Comparison of ENCODE assay signal across 8 cellular contexts in the genomic region with DNA sequence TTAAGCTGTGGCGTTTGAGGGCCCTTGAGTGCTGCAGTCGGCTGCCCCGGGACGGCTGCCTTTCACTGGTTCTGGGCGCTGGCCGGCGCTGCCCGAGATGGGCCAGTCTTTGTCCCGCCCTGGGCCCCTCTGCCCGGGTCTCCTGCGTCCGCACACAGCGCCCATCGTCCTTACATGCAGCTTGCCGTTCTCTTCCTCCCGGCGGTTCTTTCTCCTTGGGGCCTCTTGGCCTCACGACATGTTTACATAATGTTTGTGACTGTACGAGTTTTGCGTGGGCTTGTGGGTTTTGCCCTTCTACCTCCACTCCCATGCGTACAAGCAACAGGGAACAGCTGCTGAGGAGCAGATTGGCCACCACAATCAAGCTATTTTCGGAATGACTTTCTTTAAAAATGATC. TPM values are rescaled to one million over a fixed set of nuclear protein-coding genes. Genes with fewer than 3 reads are reported as not detected.
DNase-seq lines count a peak whose midpoint lies in the region; ATAC-seq and TF ChIP-seq lines count a peak whose summit lies in the region.

No MANE protein-coding gene starts in this region.

- H3K9me2 ChIP-seq in GM23248 (ENCODE audit: insufficient read depth) = no peaks in the 10 kb centered on the region

- peak overlapping the region; percentile 80 for H3K4me3 Mint-ChIP-seq in activated CD8-positive, alpha-beta T cell treated with anti-CD3 and anti-CD28 coated beads for 36 hours

- peak overlapping the region; percentile 87 for H3K27ac Mint-ChIP-seq in activated CD8-positive, alpha-beta T cell treated with anti-CD3 and anti-CD28 coated beads for 36 hours

- peak; percentile 81 for DNase-seq in DMS 273 (lab: John Stamatoyannopoulos, UW; ENCODE audit: unreplicated experiment)
- no peak for DNase-seq in DMS 273 treated with DMSO at 0.1 percent for 48 hours (lab: John Stamatoyannopoulos, UW)
- peak; percentile 86 for DNase-seq in GM23248
- peak; percentile 75 for DNase-seq in activated CD8-positive, alpha-beta T cell treated with anti-CD3 and anti-CD28 coated beads for 36 hours
- DNase-seq in stomach = peak; percentile 56

- H3K9ac ChIP-seq in GM23248 (peak overlapping the region; percentile 98), KMS-11 (peak overlapping the region; percentile 91), mucosa of rectum (ENCODE audit: low read depth in 1 of 2, low read length in 2 of 2) (peak overlapping the region; percentile 85 to 93)

- H3K9me3 Mint-ChIP-seq in activated CD8-positive, alpha-beta T cell treated with anti-CD3 and anti-CD28 coated beads for 36 hours = no peaks in the 10 kb centered on the region

- CTCF ChIA-PET in activated CD8-positive, alpha-beta T cell treated with anti-CD3 and anti-CD28 coated beads for 36 hours (lab: Charles Lee) = interaction anchor here (0.7 to 3.7 kb wide), 10 partner anchors 10 to 497 kb away, joined by 3 to 38 read pairs (median 6); partner anchors contain the start of genes MRPS27 and PTCD2

- intact Hi-C loops in activated CD8-positive, alpha-beta T cell treated with anti-CD3 and anti-CD28 coated beads for 36 hours (cut with micrococcal nuclease) = no loop called here
- intact Hi-C loops in stomach (cut with DNase I; ENCODE audit: low total_unique reads) = no loop called here

- H2AFZ ChIP-seq in GM23248 = peak overlapping the region; percentile 99
- H2AFZ ChIP-seq in KMS-11 (ENCODE audit: low read depth) = peak overlapping the region; percentile 85

- H3K36me3 ChIP-seq in GM23248 (ENCODE audit: low read depth) = no peaks in the 10 kb centered on the region
- H3K36me3 ChIP-seq in KMS-11 (ENCODE audit: insufficient read depth) = no peaks in the 10 kb centered on the region
- no peaks in the 10 kb centered on the region for H3K36me3 ChIP-seq in esophagus (ENCODE audit: control insufficient read depth in 2 of 2, insufficient read depth in 2 of 2, low read length in 1 of 2)
- no peaks in the 10 kb centered on the region for H3K36me3 ChIP-seq in mucosa of rectum (ENCODE audit: control insufficient read depth in 2 of 2, insufficient read depth in 2 of 2, low read length in 2 of 2)
- H3K36me3 ChIP-seq in stomach = no peaks in the 10 kb centered on the region

- H3K79me2 ChIP-seq in GM23248 (ENCODE audit: insufficient read depth) (peaks cover 50% of the 10 kb centered on the region), KMS-11 (ENCODE audit: insufficient read depth, low read depth) (peaks cover 50% of the 10 kb centered on the region)

- peak overlapping the region; percentile 98 for H3K27ac ChIP-seq in GM23248
- peak overlapping the region; percentile 98 for H3K27ac ChIP-seq in KMS-11
- peak overlapping the region; percentile 99 for H3K27ac ChIP-seq in esophagus (ENCODE audit: low read depth in 2 of 2, low read length in 1 of 2)
- peak overlapping the region; percentile 91 to 96 for H3K27ac ChIP-seq in mucosa of rectum (ENCODE audit: low read depth in 2 of 2, low read length in 2 of 2)
- H3K27ac ChIP-seq in stomach = peak overlapping the region; percentile 96 to 100 (median 98)

- peaks cover 22% of the 10 kb centered on the region for H3K4me1 Mint-ChIP-seq in activated CD8-positive, alpha-beta T cell treated with anti-CD3 and anti-CD28 coated beads for 36 hours (ENCODE audit: low read depth)

- H3F3A ChIP-seq in GM23248 (ENCODE audit: insufficient read depth) = peaks cover 28% of the 10 kb centered on the region

- no peak for TF ChIP-seq CTCF in KMS-11 (conservative IDR thresholded peaks at IDR 0.05; ENCODE audit: low read depth, low read length)
- no peak for TF ChIP-seq CTCF in activated CD8-positive, alpha-beta T cell treated with anti-CD3 and anti-CD28 coated beads for 36 hours (IDR thresholded peaks at IDR 0.05)
- no peak for TF ChIP-seq CTCF in stomach (IDR thresholded peaks at IDR 0.05)

- in situ Hi-C loops in GM23248 (cut with MboI) = no loop called here

- H4K20me1 ChIP-seq in GM23248 (ENCODE audit: insufficient read depth) (no peaks in the 10 kb centered on the region; the same call in 1 of the 2 replicates), KMS-11 (ENCODE audit: insufficient read depth) (no peaks in the 10 kb centered on the region)

- no peak for TF ChIP-seq EP300 in stomach (IDR thresholded peaks at IDR 0.05)

- no peak for TF ChIP-seq POLR2A in stomach (IDR thresholded peaks at IDR 0.05)

- POLR2A ChIA-PET in activated CD8-positive, alpha-beta T cell treated with anti-CD3 and anti-CD28 coated beads for 36 hours (lab: Charles Lee) = interaction anchor here (0.7 to 3.0 kb wide), 9 partner anchors 9 to 497 kb away, joined by 3 to 23 read pairs (median 5); partner anchors contain the start of genes MRPS27 and PTCD2

- peaks cover 7% of the 10 kb centered on the region for H3K27me3 Mint-ChIP-seq in activated CD8-positive, alpha-beta T cell treated with anti-CD3 and anti-CD28 coated beads for 36 hours

- WGBS in GM23248 (ENCODE audit: low coverage in 1 of 2, low lambda C conversion rate in 2 of 2, missing lambda C conversion rate in 2 of 2), 2 experiments = 0 to 1% methylated on average over 19 to 22 of the region's 22 CpGs
- 1% methylated on average over 22 of the region's 22 CpGs for WGBS in esophagus, 2 donors
- WGBS in stomach, 5 donors = 0% methylated on average over 14 to 22 of the region's 22 CpGs

- H3K36me3 Mint-ChIP-seq in activated CD8-positive, alpha-beta T cell treated with anti-CD3 and anti-CD28 coated beads for 36 hours (ENCODE audit: low read depth) = no peaks in the 10 kb centered on the region

- no peaks in the 10 kb centered on the region for H3K9me3 ChIP-seq in GM23248 (ENCODE audit: low read depth)
- H3K9me3 ChIP-seq in esophagus (ENCODE audit: control insufficient read depth in 2 of 2, insufficient read depth in 1 of 2, low read depth in 1 of 2, low read length in 1 of 2) = no peaks in the 10 kb centered on the region
- no peaks in the 10 kb centered on the region for H3K9me3 ChIP-seq in mucosa of rectum (ENCODE audit: control insufficient read depth in 2 of 2, low read length in 2 of 2)
- H3K9me3 ChIP-seq in stomach = no peaks in the 10 kb centered on the region

- H3K27me3 ChIP-seq in GM23248 (replicated peaks; ENCODE audit: insufficient read depth) = no peaks in the 10 kb centered on the region
- H3K27me3 ChIP-seq in KMS-11 (ENCODE audit: insufficient read depth, low read depth) = no peaks in the 10 kb centered on the region
- no peaks in the 10 kb centered on the region for H3K27me3 ChIP-seq in esophagus (ENCODE audit: control insufficient read depth in 1 of 2, insufficient read depth in 2 of 2, low read length in 2 of 2)
- no peaks in the 10 kb centered on the region for H3K27me3 ChIP-seq in mucosa of rectum (ENCODE audit: control insufficient read depth in 2 of 2, insufficient read depth in 2 of 2, low read length in 2 of 2)
- H3K27me3 ChIP-seq in stomach = no peaks in the 10 kb centered on the region

- H3K4me1 ChIP-seq in GM23248 (ENCODE audit: insufficient read depth) (peaks cover 23% of the 10 kb centered on the region), KMS-11 (ENCODE audit: low read depth, poor library complexity, severe bottlenecking) (peaks cover 74% of the 10 kb centered on the region), esophagus (ENCODE audit: control insufficient read depth in 2 of 2, insufficient read depth in 2 of 2, low read length in 1 of 2) (no peaks in the 10 kb centered on the region), mucosa of rectum (ENCODE audit: control insufficient read depth in 2 of 2, insufficient read depth in 2 of 2, low read length in 2 of 2) (peaks cover 0 to 10% of the 10 kb centered on the region in 2 donors), stomach (peaks cover 0 to 44% (median 24%) of the 10 kb centered on the region in 4 donors)

- H3K4me2 ChIP-seq in GM23248 (ENCODE audit: unreplicated experiment) (peak overlapping the region; percentile 99), KMS-11 (peak overlapping the region; percentile 79)

- H3K4me3 ChIP-seq in GM23248 (peak overlapping the region; percentile 95), KMS-11 (IDR thresholded peaks at IDR 0.05; ENCODE audit: insufficient read depth, low read depth, low read length) (peak overlapping the region; percentile 56), esophagus (ENCODE audit: low read depth in 1 of 2, low read length in 2 of 2) (peak overlapping the region; percentile 81 to 87), mucosa of rectum (ENCODE audit: low read length in 2 of 2) (peak overlapping the region; percentile 86 to 92), stomach (peak overlapping the region; percentile 70 to 88 (median 80))

- ATAC-seq in activated CD8-positive, alpha-beta T cell treated with anti-CD3 and anti-CD28 coated beads for 36 hours = peak; percentile 37

RNA-seq across cellular contexts. Expression of gene TNPO1, which starts 0.6 kb away (rescaled TPM):
- total RNA-seq in GM23248 (2014; rRNA removed; shearing (Covaris generic)) = 167 and 211 TPM in 2 replicates
- 98.9 and 100 TPM in 2 replicates for polyA plus RNA-seq in GM23248 (2016; fragmentation: Nextera tagmentation; extraction: Ambion mirVana)
- 100 to 1,000 TPM in 1 of 2 experiments, 10 to 100 TPM in 1; 97.8 to 116 TPM for total RNA-seq in activated CD8-positive, alpha-beta T cell treated with anti-CD3 and anti-CD28 coated beads for 36 hours
- polyA plus RNA-seq in esophagus = 10 to 100 TPM in 1 of 2 donors, 1 to 10 TPM in 1; 6.2 to 14.5 TPM
- total RNA-seq in stomach = 100 to 1,000 TPM in 4 of 5 donors, 10 to 100 TPM in 1; 79.0 to 531 (median 143) TPM
- polyA plus RNA-seq in stomach = 10 to 100 TPM in 2 of 3 donors, 1 to 10 TPM in 1; 7.5 to 28.3 (median 19.8) TPM
